10 cellular contexts compared by ENCODE assay signal in the genomic region with DNA sequence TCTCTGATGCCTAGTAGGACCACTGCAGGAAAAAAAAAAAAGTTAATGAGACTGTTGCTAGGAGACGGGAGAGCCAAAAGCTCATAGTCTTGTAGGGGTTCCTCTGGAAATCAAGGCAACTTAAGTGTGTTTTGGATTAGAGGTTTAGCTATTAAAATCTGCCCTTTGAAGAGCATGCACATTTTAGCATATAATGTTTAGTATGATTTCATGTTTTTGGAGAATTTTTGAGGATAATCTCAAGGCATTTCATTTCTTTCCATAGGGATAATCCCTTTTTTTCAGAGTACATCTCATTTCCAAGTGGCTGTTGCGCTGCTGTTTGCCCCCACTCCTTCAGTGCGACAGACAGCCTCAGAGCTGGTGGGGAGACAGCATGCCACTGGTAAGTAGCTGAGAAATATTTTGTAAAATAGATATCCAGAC. TPM values are rescaled to one million over a fixed set of nuclear protein-coding genes. Genes with fewer than 3 reads are reported as not detected.
DNase-seq lines count a peak whose midpoint lies in the region; ATAC-seq, FAIRE-seq and TF ChIP-seq lines count a peak whose summit lies in the region.
"Had no signal": no experiment of that assay in that cellular context is flagged by ENCODE, and none has a peak within 500 bp of the region (broad histone marks: within the 10 kb centered on the region; RNA-seq: fewer than 3 reads in every experiment).

A gene (plus strand): TSS at position 339 of the 426 bp plus-strand sequence.

- no peaks in the 10 kb centered on the region for H3K36me3 Mint-ChIP-seq in type B pancreatic cell
- H3K36me3 Mint-ChIP-seq: naive thymus-derived CD8-positive, alpha-beta T cell had no signal

- no peaks in the 10 kb centered on the region for H3K9me3 Mint-ChIP-seq in type B pancreatic cell
- H3K9me3 Mint-ChIP-seq: naive thymus-derived CD8-positive, alpha-beta T cell had no signal

- DNase-seq in NCI-H748 treated with DMSO at 0.1 percent for 48 hours (lab: John Stamatoyannopoulos, UW) (peak; percentile 87), frontal cortex (ENCODE audit: low spot score in 2 of 2) (no peak), mucosa of gallbladder (ENCODE audit: low spot score) (no peak), type B pancreatic cell (ENCODE audit: extremely low spot score, unreplicated experiment) (no peak), SIG-M5 treated with dmso at 0.1 percent for 504 hours (lab: John Stamatoyannopoulos, UW; ENCODE audit: unreplicated experiment) (no peak)
- no peak for DNase-seq in activated naive CD4-positive, alpha-beta T cell treated with Interleukin-2 at 50 U/mL for 16 hours
- DNase-seq in activated effector memory CD4-positive, alpha-beta T cell treated with anti-CD3 and anti-CD28 coated beads, Interleukin-2, amount 50 U/mL, for 16 hours, result no peak
- DNase-seq: naive thymus-derived CD8-positive, alpha-beta T cell had no signal

- ATAC-seq in GM18909 (IDR thresholded peaks at IDR 0.05; ENCODE audit: poor library complexity, unreplicated experiment), result no peak
- ATAC-seq: naive thymus-derived CD8-positive, alpha-beta T cell had no signal

- H3K4me3 Mint-ChIP-seq in type B pancreatic cell, result peak within 1 kb of the TSS; percentile 83
- H3K4me3 Mint-ChIP-seq: naive thymus-derived CD8-positive, alpha-beta T cell had no signal

- no peak for TF ChIP-seq CTCF in type B pancreatic cell (conservative IDR thresholded peaks at IDR 0.05)

- H3K27me3 Mint-ChIP-seq in type B pancreatic cell, result peaks cover 18% of the 10 kb centered on the region

- peak within 1 kb of the TSS; percentile 55 for H3K27ac Mint-ChIP-seq in type B pancreatic cell
- H3K27ac Mint-ChIP-seq: naive thymus-derived CD8-positive, alpha-beta T cell had no signal

- H3K4me1 Mint-ChIP-seq in type B pancreatic cell (ENCODE audit: unreplicated experiment), result peaks cover 7% of the 10 kb centered on the region

- FAIRE-seq in frontal cortex (lab: Jason Lieb, UNC), result no peak
- FAIRE-seq: endothelial cell of umbilical vein had no signal

RNA-seq across cellular contexts. Expression of the gene that starts here (rescaled TPM):
- total RNA-seq in frontal cortex (15.9 TPM), mucosa of gallbladder (61.2 TPM), type B pancreatic cell (ENCODE audit: low replicate concordance) (107 and 393 TPM in 2 replicates)
- total RNA-seq: naive thymus-derived CD8-positive, alpha-beta T cell had no signal
